In genomic region chr22:19407649-19408606, GRCh38 we compare ENCODE assay signal across 1 cellular context.
A peak's percentile ranks its signal among the peaks of the same experiment; 100 is the strongest.
TF ChIP-seq lines count a peak whose summit lies in the region.

No MANE protein-coding gene starts in this region.

TF ChIP-seq in K562, 482 proteins besides CTCF, POLR2A, EP300 and RAD21 (continues in another document):
- no peak for TF ChIP-seq ELK3 (CRISPR knock-in tag; IDR thresholded peaks at IDR 0.05)
- peak; percentile 49 for TF ChIP-seq MXD1 (CRISPR knock-in tag; IDR thresholded peaks at IDR 0.05; ENCODE audit: borderline replicate concordance, poor library complexity, severe bottlenecking)
- no peak for TF ChIP-seq ELF1 (tag; IDR thresholded peaks at IDR 0.05)
- TF ChIP-seq GATAD2B (IDR thresholded peaks at IDR 0.05; ENCODE audit: borderline replicate concordance) = no peak
- TF ChIP-seq ZNF589 (CRISPR knock-in tag; IDR thresholded peaks at IDR 0.05; ENCODE audit: low read depth) = peak; percentile 96
- peak in 1 of 2 experiments; percentile 76; a peak in 2 of 4 replicates for TF ChIP-seq ZNF318 (IDR thresholded peaks at IDR 0.05; ENCODE audit: borderline replicate concordance in 1 of 2, low read depth in 1 of 2)
- TF ChIP-seq ZBTB49 (CRISPR knock-in tag; IDR thresholded peaks at IDR 0.05; ENCODE audit: borderline replicate concordance) = peak; percentile 26
- peak; percentile 93; the same call in 1 of the 2 replicates for TF ChIP-seq RUNX1 (IDR thresholded peaks at IDR 0.05; ENCODE audit: low read depth)
- no peak for TF ChIP-seq RREB1 (CRISPR knock-in tag; IDR thresholded peaks at IDR 0.05)
- TF ChIP-seq SMARCC2 (IDR thresholded peaks at IDR 0.05; ENCODE audit: low read depth) = peak; percentile 63; the same call in 1 of the 2 replicates
- TF ChIP-seq TFAP4 (CRISPR knock-in tag; IDR thresholded peaks at IDR 0.05; ENCODE audit: borderline replicate concordance) = no peak
- TF ChIP-seq ZNF3 (CRISPR knock-in tag; IDR thresholded peaks at IDR 0.05) = no peak
- peak; percentile 2; the same call in 1 of the 2 replicates for TF ChIP-seq MAFK (IDR thresholded peaks at IDR 0.05; ENCODE audit: low read length)
- peak; percentile 83 for TF ChIP-seq HDAC3 (IDR thresholded peaks at IDR 0.05; ENCODE audit: borderline replicate concordance, partially characterized antibody)
- TF ChIP-seq SMAD4 (CRISPR knock-in tag; conservative IDR thresholded peaks at IDR 0.05) = peak; percentile 98
- TF ChIP-seq MEIS2 (IDR thresholded peaks at IDR 0.05; ENCODE audit: partially characterized antibody) = peak; percentile 20
- TF ChIP-seq AFF1 (IDR thresholded peaks at IDR 0.05; ENCODE audit: low read depth in 1 of 2, partially characterized antibody in 2 of 2) = peak in 1 of 2 experiments; percentile 78
